ENCODE assay signal across 17 cellular contexts in genomic region chr6:127618729-127619128, GRCh38. TPM values are rescaled to one million over a fixed set of nuclear protein-coding genes. Genes with fewer than 3 reads are reported as not detected.
"Had no signal": no experiment of that assay in that cellular context is flagged by ENCODE, and none has a peak within 500 bp of the region (broad histone marks: within the 10 kb centered on the region; RNA-seq: fewer than 3 reads in every experiment).

No MANE protein-coding gene starts in this region.

- H3K27ac ChIP-seq: dorsolateral prefrontal cortex, neutrophil, skin epidermis, thyroid gland, VCaP had no signal

- H3K4me1 ChIP-seq: thyroid gland had no signal

- H3K27me3 ChIP-seq: dorsolateral prefrontal cortex, neutrophil, thyroid gland had no signal

- H3K36me3 ChIP-seq: neutrophil, thyroid gland had no signal

- H3K4me3 ChIP-seq: dorsolateral prefrontal cortex, mucosa of descending colon, skin epidermis, thyroid gland had no signal

- ATAC-seq: esophagus mucosa; left colon; mucosa of descending colon; naive thymus-derived CD8-positive, alpha-beta T cell had no signal

- H3K9me3 ChIP-seq: mucosa of descending colon, neutrophil, thyroid gland had no signal

- DNase-seq: activated CD4-positive, alpha-beta memory T cell treated with anti-CD3 and anti-CD28 coated beads for 36 hours; activated gamma-delta T cell treated with Interleukin-2 at 50 U/mL for 16 hours; activated naive CD8-positive, alpha-beta T cell treated with anti-CD3 and anti-CD28 coated beads for 36 hours; activated T-cell treated with anti-CD3 and anti-CD28 coated beads, Interleukin-2, amount 50 U/mL, for 48 hours; anterior cingulate cortex; dorsolateral prefrontal cortex; left colon; mucosa of descending colon; naive thymus-derived CD8-positive, alpha-beta T cell; retina; stimulated activated CD4-positive, alpha-beta T cell treated with anti-CD3 and anti-CD28 coated beads, Interleukin-4, amount 100 ng/mL, for 4 hours; thyroid gland had no signal

RNA-seq across cellular contexts. Expression of gene C6orf58, which starts 41.8 kb away (rescaled TPM):
- total RNA-seq: activated CD4-positive, alpha-beta memory T cell treated with anti-CD3 and anti-CD28 coated beads for 36 hours; esophagus mucosa; left colon; lung microvascular endothelial cell; mucosa of descending colon; naive thymus-derived CD8-positive, alpha-beta T cell; thyroid gland had no signal
- polyA plus RNA-seq: naive thymus-derived CD8-positive, alpha-beta T cell had no signal
